ENCODE assay signal across 11 cellular contexts in genomic region chr1:223618680-223619079, GRCh38. TPM values are rescaled to one million over a fixed set of nuclear protein-coding genes. Genes with fewer than 3 reads are reported as not detected.
"Had no signal": no experiment of that assay in that cellular context is flagged by ENCODE, and none has a peak within 500 bp of the region (broad histone marks: within the 10 kb centered on the region; RNA-seq: fewer than 3 reads in every experiment).

No MANE protein-coding gene starts in this region.

- H3K36me3 Mint-ChIP-seq: IgD-negative memory B cell had no signal

- H3K4me3 ChIP-seq: GM23248, HAP-1 had no signal

- H3K4me3 Mint-ChIP-seq: HFFc6 had no signal

- H3K4me2 ChIP-seq: KMS-11 had no signal

- FAIRE-seq: HTR-8/SVneo had no signal

- H3K9ac ChIP-seq: GM23248, KMS-11 had no signal

- DNase-seq: GM23248, GOT3, H7, HFFc6, KBM-7 had no signal

- H3K27ac Mint-ChIP-seq: HFFc6 had no signal

- H3K9me3 Mint-ChIP-seq: HFFc6, IgD-negative memory B cell had no signal

- H3K36me3 ChIP-seq: HAP-1 had no signal

- H3K27ac ChIP-seq: GM23248, KMS-11 had no signal

- ATAC-seq: HCT116 had no signal

- H3K9me3 ChIP-seq: HAP-1 had no signal

- H2AFZ ChIP-seq: GM23248 had no signal

- H3K4me1 ChIP-seq: HAP-1 had no signal

RNA-seq across cellular contexts. Expression of gene CAPN8, which starts 46.8 kb away (rescaled TPM):
- total RNA-seq: GM23248, H4, H7, HFFc6 had no signal
- polyA plus RNA-seq: GM23248, IgD-negative memory B cell had no signal
